11 cellular contexts compared by ENCODE assay signal in the genomic region with DNA sequence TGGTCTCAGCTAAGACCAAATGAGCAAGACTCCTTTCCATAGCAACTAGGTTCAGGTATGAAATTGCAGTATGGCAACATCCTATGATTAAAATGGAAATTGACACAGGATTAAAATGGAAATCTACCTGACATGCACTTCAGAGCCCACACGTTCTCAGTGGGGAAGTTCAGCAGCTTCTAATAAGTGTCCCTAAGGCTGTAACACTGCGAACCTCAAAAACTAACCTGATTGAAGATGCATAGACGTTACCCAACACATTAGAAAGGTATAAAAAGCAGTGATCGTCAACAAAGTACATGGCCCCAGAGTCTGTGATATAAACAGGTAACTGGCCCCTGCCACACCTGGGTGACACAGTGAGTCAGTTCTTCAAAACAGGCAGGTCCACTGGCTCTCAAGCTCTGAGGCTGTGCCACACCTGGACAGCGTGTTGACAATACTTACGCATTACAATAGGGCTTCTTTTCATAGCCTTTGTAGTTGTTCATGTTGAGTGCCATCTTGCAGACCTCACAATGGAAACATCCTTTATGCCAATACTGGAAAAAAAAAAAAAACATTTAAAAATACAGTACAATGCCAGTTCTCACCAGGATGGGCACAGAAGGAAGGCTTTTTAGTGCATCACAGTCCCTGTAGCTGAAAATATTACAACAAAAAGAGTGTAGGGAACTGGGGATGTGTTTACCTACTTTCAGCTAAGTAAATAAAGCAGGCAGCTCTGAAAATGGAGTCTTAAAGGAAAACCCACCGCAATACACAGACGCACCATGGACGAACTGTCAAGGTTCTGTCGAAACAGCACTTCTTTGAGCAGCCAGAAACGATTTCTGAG.
DNase-seq lines count a peak whose midpoint lies in the region; ATAC-seq, FAIRE-seq and TF ChIP-seq lines count a peak whose summit lies in the region.
"Had no signal": no experiment of that assay in that cellular context is flagged by ENCODE, and none has a peak within 500 bp of the region (broad histone marks: within the 10 kb centered on the region; RNA-seq: fewer than 3 reads in every experiment).

No MANE protein-coding gene starts in this region.

- no peak for TF ChIP-seq EP300 in gastroesophageal sphincter (IDR thresholded peaks at IDR 0.05)

- H3K27me3 ChIP-seq in ascending aorta (peaks cover 4% of the 10 kb centered on the region), gastroesophageal sphincter (peaks cover 52% of the 10 kb centered on the region)
- peaks cover 44% of the 10 kb centered on the region for H3K27me3 ChIP-seq in CD4-positive, alpha-beta T cell (ENCODE audit: control insufficient read depth, insufficient read depth, low read length)
- H3K27me3 ChIP-seq: testis had no signal

- peaks cover 0 to 2% of the 10 kb centered on the region in 2 donors for H3K4me1 ChIP-seq in ascending aorta
- H3K4me1 ChIP-seq in gastroesophageal sphincter, result peaks cover 0 to 23% (median 15%) of the 10 kb centered on the region in 3 donors

- POLR2A ChIA-PET in CD4-positive, alpha-beta T cell (lab: Charles Lee), result no interaction called here

- H3K4me3 Mint-ChIP-seq in CD4-positive, alpha-beta T cell, result no peak overlapping the region
- H3K4me3 Mint-ChIP-seq: activated T-cell treated with anti-CD3 and anti-CD28 coated beads, Interleukin-2, amount 50 U/mL, for 4 hours had no signal

- no peaks in the 10 kb centered on the region for H3K9me3 Mint-ChIP-seq in CD4-positive, alpha-beta T cell
- H3K9me3 Mint-ChIP-seq: activated T-cell treated with anti-CD3 and anti-CD28 coated beads, Interleukin-2, amount 50 U/mL, for 4 hours had no signal

- TF ChIP-seq POLR2A in gastroesophageal sphincter (IDR thresholded peaks at IDR 0.05), result no peak

- peaks cover 8% of the 10 kb centered on the region for H3K4me1 Mint-ChIP-seq in CD4-positive, alpha-beta T cell (ENCODE audit: low read depth)

- CTCF ChIA-PET in CD4-positive, alpha-beta T cell (lab: Charles Lee), result no interaction called here

- peak overlapping the region; percentile 64 to 68 for H3K4me3 ChIP-seq in ascending aorta
- H3K4me3 ChIP-seq in gastroesophageal sphincter, result no peak overlapping the region
- H3K4me3 ChIP-seq: GM12878 had no signal

- H3K27ac Mint-ChIP-seq in CD4-positive, alpha-beta T cell, result no peak overlapping the region

- peak; percentile 26 for DNase-seq in NCI-H2227 (lab: John Stamatoyannopoulos, UW; ENCODE audit: unreplicated experiment)
- no peak for DNase-seq in NCI-H2227 treated with DMSO at 0.1 percent for 48 hours (lab: John Stamatoyannopoulos, UW)
- no peak for DNase-seq in ascending aorta (ENCODE audit: low spot score in 2 of 2)
- no peak for DNase-seq in NCI-H524 (lab: John Stamatoyannopoulos, UW)
- DNase-seq in CD4-positive, alpha-beta T cell, result no peak
- DNase-seq: activated T-cell treated with anti-CD3 and anti-CD28 coated beads, Interleukin-2, amount 50 U/mL, for 4 hours had no signal

- no peaks in the 10 kb centered on the region for H3K36me3 Mint-ChIP-seq in CD4-positive, alpha-beta T cell (ENCODE audit: low read depth)

- intact Hi-C loops in ascending aorta (cut with DNase I), result no loop called here
- intact Hi-C loops in CD4-positive, alpha-beta T cell (cut with DNase I, micrococcal nuclease), result no loop called here

- H3K27me3 Mint-ChIP-seq in CD4-positive, alpha-beta T cell, result peaks cover 64% of the 10 kb centered on the region

- no peaks in the 10 kb centered on the region for H3K36me3 ChIP-seq in ascending aorta
- no peaks in the 10 kb centered on the region for H3K36me3 ChIP-seq in gastroesophageal sphincter

- no peak for ATAC-seq in gastroesophageal sphincter
- ATAC-seq in CD4-positive, alpha-beta T cell (ENCODE audit: poor library complexity), result no peak
- ATAC-seq: activated T-cell treated with anti-CD3 and anti-CD28 coated beads, Interleukin-2, amount 50 U/mL, for 4 hours; GM12878 had no signal

- TF ChIP-seq CTCF in ascending aorta (IDR thresholded peaks at IDR 0.05) (no peak), gastroesophageal sphincter (IDR thresholded peaks at IDR 0.05) (no peak)
- TF ChIP-seq CTCF in CD4-positive, alpha-beta T cell (IDR thresholded peaks at IDR 0.05), result no peak

- peak; percentile 82 for FAIRE-seq in islet of Langerhans (lab: Jason Lieb, UNC)
- FAIRE-seq: GM12878 had no signal

- WGBS in gastroesophageal sphincter (ENCODE audit: low coverage in 1 of 2), 2 donors, result 79 to 100% methylated on average over 4 to 10 of the region's 11 CpGs

- H3K27ac ChIP-seq in ascending aorta, result no peak overlapping the region
- H3K27ac ChIP-seq in temporal lobe (ENCODE audit: low read depth, low read length), result peak overlapping the region; percentile 40
- H3K27ac ChIP-seq in gastroesophageal sphincter, result no peak overlapping the region
- H3K27ac ChIP-seq in CD4-positive, alpha-beta T cell (ENCODE audit: low read depth, low read length), result no peak overlapping the region
- H3K27ac ChIP-seq: testis had no signal

- H3K9me3 ChIP-seq in ascending aorta, result no peaks in the 10 kb centered on the region
- no peaks in the 10 kb centered on the region for H3K9me3 ChIP-seq in gastroesophageal sphincter
- no peaks in the 10 kb centered on the region for H3K9me3 ChIP-seq in CD4-positive, alpha-beta T cell (ENCODE audit: control insufficient read depth, low read length)
- H3K9me3 ChIP-seq: testis had no signal

Comparison
In these comparisons a context has a peak if more than half of its experiments do, and no peak if none do; other contexts are left out.
1. H3K4me3 ChIP-seq: peak in ascending aorta (2 of 2); none in gastroesophageal sphincter (0 of 2).